Comparison of ENCODE assay signal across 11 cellular contexts in the genomic region with DNA sequence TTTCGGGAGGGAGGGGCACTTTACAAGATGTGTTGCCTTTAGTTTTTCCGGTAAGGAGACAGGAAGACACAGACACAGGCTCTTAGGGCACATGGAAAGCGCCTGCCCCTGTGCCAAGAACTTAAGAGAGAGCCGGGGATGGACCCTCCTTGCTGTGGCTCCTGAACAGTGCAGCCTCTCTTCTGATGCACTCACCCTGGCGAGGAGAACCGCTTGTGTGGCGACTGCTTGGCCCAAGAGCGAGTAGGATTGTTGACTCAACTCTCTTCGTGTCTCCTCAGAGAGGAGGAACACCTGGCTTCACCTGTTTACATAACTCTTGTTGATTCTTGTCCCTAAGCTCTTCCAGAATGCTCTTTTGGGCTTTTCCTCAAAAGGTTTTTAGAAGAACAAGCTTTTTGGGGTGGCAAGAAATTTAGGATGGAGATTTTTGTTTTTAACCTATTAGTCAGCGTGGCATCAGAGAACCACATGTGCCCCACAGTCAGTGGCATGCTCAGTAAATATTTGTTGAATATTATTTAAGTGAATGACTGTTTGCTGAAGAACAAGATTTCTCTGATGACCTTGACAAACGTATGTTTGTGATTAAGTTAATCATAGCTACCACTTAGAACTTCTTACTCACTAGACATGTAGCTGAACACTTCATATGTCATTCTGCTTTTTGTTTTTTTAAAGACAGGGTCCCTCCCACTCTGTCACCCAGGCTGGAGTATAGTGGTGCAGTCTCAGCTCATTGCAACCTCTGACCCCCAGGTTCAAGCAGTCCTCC.
A peak's percentile ranks its signal among the peaks of the same experiment; 100 is the strongest.
DNase-seq lines count a peak whose midpoint lies in the region; ATAC-seq and TF ChIP-seq lines count a peak whose summit lies in the region.
"Had no signal": no experiment of that assay in that cellular context is flagged by ENCODE, and none has a peak within 500 bp of the region (broad histone marks: within the 10 kb centered on the region; RNA-seq: fewer than 3 reads in every experiment).

No MANE protein-coding gene starts in this region.

- no peak overlapping the region for H2AFZ ChIP-seq in hepatocyte

- no peaks in the 10 kb centered on the region for H3K27me3 Mint-ChIP-seq in CD4-positive, alpha-beta T cell

- H3K4me1 Mint-ChIP-seq in CD4-positive, alpha-beta T cell (ENCODE audit: low read depth), result no peaks in the 10 kb centered on the region

- H4K20me1 ChIP-seq in hepatocyte (ENCODE audit: insufficient read depth, poor library complexity, severe bottlenecking), result no peaks in the 10 kb centered on the region

- H3K4me3 ChIP-seq in hepatocyte, result no peak overlapping the region
- H3K4me3 ChIP-seq in tibial artery, result no peak overlapping the region
- H3K4me3 ChIP-seq in brain microvascular endothelial cell (ENCODE audit: low read depth, low read length), result no peak overlapping the region

- H3K36me3 ChIP-seq in hepatocyte (replicated peaks; ENCODE audit: insufficient read depth, low read depth), result no peaks in the 10 kb centered on the region
- H3K36me3 ChIP-seq in tibial artery, result no peaks in the 10 kb centered on the region
- H3K36me3 ChIP-seq in brain microvascular endothelial cell (replicated peaks), result no peaks in the 10 kb centered on the region

- H3K9me3 ChIP-seq in hepatocyte (ENCODE audit: low read depth) (no peaks in the 10 kb centered on the region), tibial artery (no peaks in the 10 kb centered on the region)
- no peaks in the 10 kb centered on the region for H3K9me3 ChIP-seq in CD4-positive, alpha-beta T cell (ENCODE audit: control insufficient read depth, low read length)

- WGBS in hepatocyte (ENCODE audit: low lambda C conversion rate, missing lambda C conversion rate), result 66% methylated on average over 11 of the region's 11 CpGs

- H3K4me3 Mint-ChIP-seq in CD4-positive, alpha-beta T cell, result no peak overlapping the region
- H3K4me3 Mint-ChIP-seq: T-helper 2 cell treated with Interferon-gamma antibody and Interleukin-4, amounts not matched to agents 5 μg/mL and 100 μg/mL, for 36 hours had no signal

- H3K9me3 Mint-ChIP-seq in CD4-positive, alpha-beta T cell, result no peaks in the 10 kb centered on the region
- H3K9me3 Mint-ChIP-seq: T-helper 2 cell treated with Interferon-gamma antibody and Interleukin-4, amounts not matched to agents 5 μg/mL and 100 μg/mL, for 36 hours had no signal

- intact Hi-C loops in tibial artery (cut with DNase I; ENCODE audit: low total_unique reads), result no loop called here
- intact Hi-C loops in CD4-positive, alpha-beta T cell (cut with DNase I, micrococcal nuclease), result no loop called here

- DNase-seq in DMS153 (lab: John Stamatoyannopoulos, UW) (peak; percentile 65), DMS153 treated with DMSO at 0.1 percent for 48 hours (lab: John Stamatoyannopoulos, UW; ENCODE audit: unreplicated experiment) (no peak), SHP77 treated with DMSO at 0.1 percent for 48 hours (lab: John Stamatoyannopoulos, UW) (peak; percentile 73), hepatocyte (ENCODE audit: low spot score) (no peak), tibial artery (no peak), NCI-H1694 treated with DMSO at 0.1 percent for 48 hours (lab: John Stamatoyannopoulos, UW) (no peak), brain microvascular endothelial cell (no peak)
- no peak for DNase-seq in CD4-positive, alpha-beta T cell
- DNase-seq: IMR-90, kidney glomerular epithelial cell had no signal

- no peaks in the 10 kb centered on the region for H3K27me3 ChIP-seq in hepatocyte
- no peaks in the 10 kb centered on the region for H3K27me3 ChIP-seq in tibial artery
- H3K27me3 ChIP-seq in CD4-positive, alpha-beta T cell (ENCODE audit: control insufficient read depth, insufficient read depth, low read length), result no peaks in the 10 kb centered on the region
- no peaks in the 10 kb centered on the region for H3K27me3 ChIP-seq in brain microvascular endothelial cell (replicated peaks)

- ATAC-seq in CD4-positive, alpha-beta T cell (ENCODE audit: poor library complexity), result no peak

- no peak overlapping the region for H3K4me2 ChIP-seq in hepatocyte

- H3K27ac Mint-ChIP-seq in CD4-positive, alpha-beta T cell, result no peak overlapping the region
- H3K27ac Mint-ChIP-seq: T-helper 2 cell treated with Interferon-gamma antibody and Interleukin-4, amounts not matched to agents 5 μg/mL and 100 μg/mL, for 36 hours had no signal

- no peaks in the 10 kb centered on the region for H3K9me2 ChIP-seq in hepatocyte (replicated peaks; ENCODE audit: insufficient read depth)

- no peaks in the 10 kb centered on the region for H3K36me3 Mint-ChIP-seq in CD4-positive, alpha-beta T cell (ENCODE audit: low read depth)

- peaks cover 64% of the 10 kb centered on the region for H3K79me2 ChIP-seq in hepatocyte

- CTCF ChIA-PET in CD4-positive, alpha-beta T cell (lab: Charles Lee), result no interaction called here

- H3K4me1 ChIP-seq in hepatocyte (ENCODE audit: insufficient read depth), result peaks cover 49% of the 10 kb centered on the region
- peaks cover 0 to 79% (median 40%) of the 10 kb centered on the region in 4 donors for H3K4me1 ChIP-seq in tibial artery

- TF ChIP-seq CTCF in hepatocyte (IDR thresholded peaks at IDR 0.05; ENCODE audit: poor library complexity), result no peak
- no peak for TF ChIP-seq CTCF in tibial artery (IDR thresholded peaks at IDR 0.05)
- no peak for TF ChIP-seq CTCF in CD4-positive, alpha-beta T cell (IDR thresholded peaks at IDR 0.05)
- no peak for TF ChIP-seq CTCF in brain microvascular endothelial cell (IDR thresholded peaks at IDR 0.05; ENCODE audit: low read depth, low read length, missing control alignments)

- in situ Hi-C loops in brain microvascular endothelial cell (cut with HindIII; ENCODE audit: low pct_ligation_motif_present, low sequenced_read_pairs), result no loop called here

- POLR2A ChIA-PET in CD4-positive, alpha-beta T cell (lab: Charles Lee), result no interaction called here

- peak overlapping the region; percentile 78 for H3K27ac ChIP-seq in hepatocyte
- H3K27ac ChIP-seq in tibial artery, result peak overlapping the region; percentile 49 to 67
- no peak overlapping the region for H3K27ac ChIP-seq in CD4-positive, alpha-beta T cell (ENCODE audit: low read depth, low read length)
- no peak overlapping the region for H3K27ac ChIP-seq in brain microvascular endothelial cell

Comparison
In these comparisons a context has a peak if more than half of its experiments do, and no peak if none do; other contexts are left out.
1. DNase-seq: peak in DMS153 (single experiment) and SHP77 treated with DMSO at 0.1 percent for 48 hours (single experiment); none in DMS153 treated with DMSO at 0.1 percent for 48 hours (single experiment), hepatocyte (single experiment), tibial artery (0 of 2), CD4-positive, alpha-beta T cell (0 of 10), NCI-H1694 treated with DMSO at 0.1 percent for 48 hours (single experiment) and brain microvascular endothelial cell (single experiment).
2. H3K27ac ChIP-seq: peak in hepatocyte (single experiment) and tibial artery (2 of 2); none in CD4-positive, alpha-beta T cell (single experiment) and brain microvascular endothelial cell (single experiment).